Comparison of ENCODE assay signal across 14 cellular contexts in genomic region chr3:114447545-114447944, GRCh38.
DNase-seq lines count a peak whose midpoint lies in the region; ATAC-seq and TF ChIP-seq lines count a peak whose summit lies in the region.
"Had no signal": no experiment of that assay in that cellular context is flagged by ENCODE, and none has a peak within 500 bp of the region (broad histone marks: within the 10 kb centered on the region; RNA-seq: fewer than 3 reads in every experiment).

No MANE protein-coding gene starts in this region.

- H3K36me3 ChIP-seq in breast epithelium: no peaks in the 10 kb centered on the region
- H3K36me3 ChIP-seq: ovary had no signal

- DNase-seq in NCI-H1436 (lab: John Stamatoyannopoulos, UW): peak; percentile 9
- no peak for DNase-seq in NCI-H1436 treated with DMSO at 0.1 percent for 48 hours (lab: John Stamatoyannopoulos, UW)
- no peak for DNase-seq in breast epithelium (ENCODE audit: low spot score in 2 of 2)
- DNase-seq in superior temporal gyrus (ENCODE audit: extremely low spot score): peak; percentile 75
- no peak for DNase-seq in iPS-NIHi7 (ENCODE audit: extremely low spot score)
- DNase-seq in type B pancreatic cell (ENCODE audit: extremely low spot score, unreplicated experiment): no peak
- no peak for DNase-seq in GM03348 (ENCODE audit: low spot score)
- DNase-seq: ACHN, GF-D8, KG1, NCI-H774 had no signal

- TF ChIP-seq CTCF in breast epithelium (IDR thresholded peaks at IDR 0.05) (no peak), type B pancreatic cell (conservative IDR thresholded peaks at IDR 0.05) (no peak)

- H3K27me3 ChIP-seq in breast epithelium: no peaks in the 10 kb centered on the region
- H3K27me3 ChIP-seq: ovary had no signal

- H3K36me3 Mint-ChIP-seq in type B pancreatic cell: no peaks in the 10 kb centered on the region

- H3K4me3 Mint-ChIP-seq in type B pancreatic cell: no peak overlapping the region
- H3K4me3 Mint-ChIP-seq: activated T-helper 17 cell treated with anti-CD3 and anti-CD28 coated beads, Interleukin-2, amount 50 U/mL, for 72 hours had no signal

- H3K27ac ChIP-seq in breast epithelium: peak overlapping the region; percentile 78 to 85

- no peak overlapping the region for H3K27ac Mint-ChIP-seq in type B pancreatic cell
- H3K27ac Mint-ChIP-seq: activated T-helper 17 cell treated with anti-CD3 and anti-CD28 coated beads, Interleukin-2, amount 50 U/mL, for 72 hours had no signal

- H3K4me1 Mint-ChIP-seq in type B pancreatic cell (ENCODE audit: unreplicated experiment): peaks cover 16% of the 10 kb centered on the region
- H3K4me1 Mint-ChIP-seq: activated T-helper 17 cell treated with anti-CD3 and anti-CD28 coated beads, Interleukin-2, amount 50 U/mL, for 72 hours had no signal

- no peak for TF ChIP-seq POLR2A in breast epithelium (IDR thresholded peaks at IDR 0.05)

- peak overlapping the region in 2 of 3 donors; percentile 20 to 27 for H3K4me3 ChIP-seq in breast epithelium
- H3K4me3 ChIP-seq: ovary had no signal

- peaks cover 0 to 10% of the 10 kb centered on the region in 2 donors for H3K4me1 ChIP-seq in breast epithelium

- peak; percentile 37 for ATAC-seq in HG03457 (IDR thresholded peaks at IDR 0.05; ENCODE audit: unreplicated experiment)
- ATAC-seq: activated T-helper 17 cell treated with anti-CD3 and anti-CD28 coated beads, Interleukin-2, amount 50 U/mL, for 72 hours had no signal

- intact Hi-C loops in breast epithelium (cut with DNase I; ENCODE audit: low total_unique reads): no loop called here

- no peaks in the 10 kb centered on the region for H3K9me3 Mint-ChIP-seq in type B pancreatic cell
- H3K9me3 Mint-ChIP-seq: activated T-helper 17 cell treated with anti-CD3 and anti-CD28 coated beads, Interleukin-2, amount 50 U/mL, for 72 hours had no signal

- no peaks in the 10 kb centered on the region for H3K9me3 ChIP-seq in breast epithelium
- H3K9me3 ChIP-seq: ovary had no signal

- H3K27me3 Mint-ChIP-seq in type B pancreatic cell: peaks cover 2% of the 10 kb centered on the region
- H3K27me3 Mint-ChIP-seq: activated T-helper 17 cell treated with anti-CD3 and anti-CD28 coated beads, Interleukin-2, amount 50 U/mL, for 72 hours had no signal

Comparison
In these comparisons a context has a peak if more than half of its experiments do, and no peak if none do; other contexts are left out.
1. DNase-seq: peak in NCI-H1436 (single experiment) and superior temporal gyrus (single experiment); none in NCI-H1436 treated with DMSO at 0.1 percent for 48 hours (single experiment), breast epithelium (0 of 2), iPS-NIHi7 (single experiment), type B pancreatic cell (single experiment) and GM03348 (single experiment).